ENCODE assay signal across 10 cellular contexts in the genomic region with DNA sequence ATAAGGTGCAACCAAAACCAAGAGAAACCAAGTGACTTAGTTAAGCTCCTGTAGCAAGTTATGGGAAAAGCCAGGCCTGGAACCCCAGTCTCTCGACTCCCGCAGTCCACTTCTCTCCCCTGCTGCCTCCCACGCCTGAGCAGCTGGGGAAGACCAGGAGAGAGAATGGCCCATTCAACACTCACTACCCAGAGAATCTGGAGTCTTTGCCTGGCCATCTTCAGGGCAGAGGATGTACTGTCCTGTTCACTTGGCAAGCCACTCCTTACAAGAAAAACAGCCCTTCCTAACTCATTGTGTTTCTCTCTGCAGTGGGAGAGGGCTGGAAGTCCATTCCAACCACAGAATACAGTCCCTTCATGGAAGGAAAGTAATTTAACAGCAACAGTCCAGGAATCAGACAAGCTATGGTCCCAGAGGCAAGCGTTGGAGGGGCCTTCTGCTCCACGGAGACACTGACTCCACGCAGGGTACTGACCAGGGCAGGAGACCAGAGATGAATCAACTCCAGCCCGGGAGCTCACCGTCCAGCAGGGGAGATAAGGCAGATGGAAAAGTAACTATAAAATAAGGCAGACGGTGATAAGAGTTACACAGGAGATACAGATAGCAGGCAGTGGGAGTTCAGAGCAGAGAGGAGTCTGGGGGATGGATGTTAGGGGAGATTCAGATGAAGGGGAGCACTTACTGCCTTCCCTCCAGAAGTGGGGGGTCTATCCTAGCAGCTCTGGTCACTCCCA. TPM values are rescaled to one million over a fixed set of nuclear protein-coding genes. Genes with fewer than 3 reads are reported as not detected.
A peak's percentile ranks its signal among the peaks of the same experiment; 100 is the strongest.
DNase-seq lines count a peak whose midpoint lies in the region; ATAC-seq and TF ChIP-seq lines count a peak whose summit lies in the region.
"Had no signal": no experiment of that assay in that cellular context is flagged by ENCODE, and none has a peak within 500 bp of the region (broad histone marks: within the 10 kb centered on the region; RNA-seq: fewer than 3 reads in every experiment).

No MANE protein-coding gene starts in this region.

- peak overlapping the region; percentile 59 for H2BK5ac ChIP-seq in mesenchymal stem cell (ENCODE audit: low read depth, low read length, poor library complexity, severe bottlenecking)

- H3K27ac Mint-ChIP-seq in activated CD4-positive, alpha-beta T cell treated with anti-CD3 and anti-CD28 coated beads, Interleukin-2, amount 10 ng/mL, durations not matched to agents 7 days and 5 days: peak overlapping the region; percentile 81

- no peak overlapping the region for H3K14ac ChIP-seq in mesenchymal stem cell (ENCODE audit: low read length in 2 of 2)

- no TSS peak for BruUV-seq in mammary epithelial cell (replicated peaks; lab: Mats Ljungman, UMichigan)

- H3K4me1 ChIP-seq in mammary epithelial cell (ENCODE audit: insufficient read depth, low read length): peaks cover 18% of the 10 kb centered on the region
- H3K4me1 ChIP-seq in mesenchymal stem cell (ENCODE audit: control insufficient read depth, insufficient read depth, low read depth, low read length): peaks cover 14% of the 10 kb centered on the region
- H3K4me1 ChIP-seq in transverse colon: peaks cover 5 to 35% (median 26%) of the 10 kb centered on the region in 4 donors

- dilution Hi-C loops in mammary epithelial cell (cut with HindIII; ENCODE audit: low sequenced_read_pairs): loop anchor here (5.0 kb wide), 2 partner anchors 83 to 92 kb away; a partner anchor contains a TSS

- H4K8ac ChIP-seq in mesenchymal stem cell (ENCODE audit: low read length): peak overlapping the region; percentile 49

- H3K4me3 ChIP-seq in mammary epithelial cell (replicated peaks in 1 of 3; ENCODE audit: insufficient read depth in 1 of 3, low read depth in 2 of 3, low read length in 3 of 3): peak overlapping the region; percentile 79 to 80 (median 79)
- peak overlapping the region in 1 of 2 experiments; percentile 81 for H3K4me3 ChIP-seq in mesenchymal stem cell (ENCODE audit: insufficient read depth in 1 of 2, low read depth in 1 of 2, low read length in 2 of 2)
- H3K4me3 ChIP-seq in transverse colon: peak overlapping the region in 3 of 4 donors; percentile 60 to 68 (median 61)

- no peak overlapping the region for H4K91ac ChIP-seq in mesenchymal stem cell (ENCODE audit: low read length)

- no peak overlapping the region for H3K27ac ChIP-seq in mammary epithelial cell (ENCODE audit: insufficient read depth, low read depth, low read length)
- no peak overlapping the region for H3K27ac ChIP-seq in mesenchymal stem cell (ENCODE audit: low read length, poor library complexity, severe bottlenecking)
- H3K27ac ChIP-seq in transverse colon: peak overlapping the region; percentile 83 to 95 (median 92)

- no peak overlapping the region for H2BK120ac ChIP-seq in mesenchymal stem cell (ENCODE audit: low read depth, low read length)

- intact Hi-C loops in mammary epithelial cell (cut with micrococcal nuclease): no loop called here
- intact Hi-C loops in transverse colon (cut with DNase I; ENCODE audit: low total_unique reads): no loop called here

- H3K9me3 ChIP-seq in mammary epithelial cell (replicated peaks; ENCODE audit: insufficient read depth, low read length) (no peaks in the 10 kb centered on the region), mesenchymal stem cell (ENCODE audit: control insufficient read depth, low read length) (no peaks in the 10 kb centered on the region), transverse colon (no peaks in the 10 kb centered on the region)
- H3K9me3 ChIP-seq: BE2C had no signal

- H3K4me1 Mint-ChIP-seq in activated CD4-positive, alpha-beta T cell treated with anti-CD3 and anti-CD28 coated beads, Interleukin-2, amount 10 ng/mL, durations not matched to agents 7 days and 5 days: peaks cover 40% of the 10 kb centered on the region

- no peak overlapping the region for H2AFZ ChIP-seq in mammary epithelial cell (ENCODE audit: low read depth, low read length)
- H2AFZ ChIP-seq in mesenchymal stem cell (ENCODE audit: low read depth, low read length): no peak overlapping the region

- no peak for TF ChIP-seq CTCF in mammary epithelial cell (conservative IDR thresholded peaks at IDR 0.05 in 1 of 2, IDR thresholded peaks at IDR 0.05 in 1 of 2; ENCODE audit: extremely low read depth in 1 of 2, insufficient read depth in 1 of 2, low read depth in 1 of 2, low read length in 2 of 2)
- TF ChIP-seq CTCF in transverse colon (IDR thresholded peaks at IDR 0.05): no peak

- no peaks in the 10 kb centered on the region for H3K36me3 ChIP-seq in mammary epithelial cell (ENCODE audit: insufficient read depth, low read length)
- peaks cover 0 to 3% of the 10 kb centered on the region in 2 experiments for H3K36me3 ChIP-seq in mesenchymal stem cell (ENCODE audit: control insufficient read depth in 1 of 2, insufficient read depth in 2 of 2, low read depth in 1 of 2, low read length in 2 of 2)
- no peaks in the 10 kb centered on the region for H3K36me3 ChIP-seq in transverse colon
- H3K36me3 ChIP-seq: BE2C had no signal

- H3K4me3 Mint-ChIP-seq in activated CD4-positive, alpha-beta T cell treated with anti-CD3 and anti-CD28 coated beads, Interleukin-2, amount 10 ng/mL, durations not matched to agents 7 days and 5 days: peak overlapping the region; percentile 79

- no peak overlapping the region for H3K18ac ChIP-seq in mesenchymal stem cell (ENCODE audit: low read depth in 1 of 2, low read length in 2 of 2)

- H2BK15ac ChIP-seq in mesenchymal stem cell (ENCODE audit: low read depth, poor library complexity, severe bottlenecking): no peak overlapping the region

- WGBS in mammary epithelial cell (ENCODE audit: low coverage, missing lambda C conversion rate): 83% methylated on average over 7 of the region's 9 CpGs
- 78% methylated on average over 9 of the region's 9 CpGs for WGBS in mesenchymal stem cell
- 60 to 92% methylated on average over 2 to 9 of the region's 9 CpGs for WGBS in transverse colon (ENCODE audit: low coverage in 1 of 2), 2 donors

- POLR2A ChIA-PET in activated CD4-positive, alpha-beta T cell treated with anti-CD3 and anti-CD28 coated beads, Interleukin-2, amount 10 ng/mL, durations not matched to agents 7 days and 5 days (lab: Charles Lee): no interaction called here

- peaks cover 54% of the 10 kb centered on the region for H3K79me2 ChIP-seq in mammary epithelial cell (ENCODE audit: insufficient read depth, low read length)

- peak; percentile 16 for TF ChIP-seq POLR2A in transverse colon (IDR thresholded peaks at IDR 0.05)

- in situ Hi-C loops in mammary epithelial cell (cut with MboI; ENCODE audit: low sequenced_read_pairs in 2 of 2): no loop called here
- in situ Hi-C loops in transverse colon (cut with MboI; ENCODE audit: low pct_ligation_motif_present in 1 of 4, low pct_unique_long_range_greater_than_20kb in 1 of 4, low sequenced_read_pairs in 3 of 4): loop anchor here in 2 of 4 donors (10.0 kb wide), 1 partner anchor 104 kb away; no protein-coding TSS in a partner anchor

- H3K9ac ChIP-seq in mammary epithelial cell (ENCODE audit: insufficient read depth, low read length): no peak overlapping the region
- H3K9ac ChIP-seq in mesenchymal stem cell (ENCODE audit: low read length): peak overlapping the region; percentile 82

- peaks cover 11% of the 10 kb centered on the region for H3K27me3 Mint-ChIP-seq in activated CD4-positive, alpha-beta T cell treated with anti-CD3 and anti-CD28 coated beads, Interleukin-2, amount 10 ng/mL, durations not matched to agents 7 days and 5 days

- peak overlapping the region; percentile 100 for H3K4me2 ChIP-seq in mammary epithelial cell (ENCODE audit: insufficient read depth, low read depth, low read length)
- peak overlapping the region; percentile 91 for H3K4me2 ChIP-seq in mesenchymal stem cell (ENCODE audit: low read length, poor library complexity, severe bottlenecking)

- ATAC-seq in GM18517 (IDR thresholded peaks at IDR 0.05; ENCODE audit: unreplicated experiment): no peak

- peak overlapping the region; percentile 30 for H2AK5ac ChIP-seq in mesenchymal stem cell (ENCODE audit: low read length, severe bottlenecking)

- no peak for DNase-seq in activated CD4-positive, alpha-beta T cell treated with anti-CD3 and anti-CD28 coated beads, Interleukin-2, amount 10 ng/mL, durations not matched to agents 7 days and 5 days
- DNase-seq in activated CD4-positive, alpha-beta T cell treated with anti-CD3 and anti-CD28 coated beads, Interleukin-2, amount 50 U/mL, for 48 hours: no peak
- DNase-seq in mammary epithelial cell (no peak), mesenchymal stem cell (peak; percentile 38), transverse colon (no peak), NCI-H1930 (lab: John Stamatoyannopoulos, UW) (no peak), glomerular visceral epithelial cell (ENCODE audit: extremely low spot score) (no peak)
- DNase-seq: BE2C, HCEC 1CT had no signal

- CTCF ChIA-PET in activated CD4-positive, alpha-beta T cell treated with anti-CD3 and anti-CD28 coated beads, Interleukin-2, amount 10 ng/mL, durations not matched to agents 7 days and 5 days (lab: Charles Lee): interaction anchor here (1.7 kb wide), 1 partner anchor 17 kb away, joined by 3 read pairs; no protein-coding TSS in a partner anchor
- CTCF ChIA-PET in mammary epithelial cell (lab: Charles Lee; ENCODE audit: low non-redundant PET): interaction anchor here (0.6 kb wide), 1 partner anchor 84 kb away, joined by 3 read pairs; a partner anchor contains a TSS

- TF ChIP-seq EP300 in transverse colon (IDR thresholded peaks at IDR 0.05; ENCODE audit: low read depth): no peak

- no peaks in the 10 kb centered on the region for H3K27me3 ChIP-seq in mammary epithelial cell (ENCODE audit: insufficient read depth, low read length)
- H3K27me3 ChIP-seq in mesenchymal stem cell (ENCODE audit: control insufficient read depth in 1 of 2, insufficient read depth in 1 of 2, low read length in 2 of 2): no peaks in the 10 kb centered on the region
- no peaks in the 10 kb centered on the region for H3K27me3 ChIP-seq in transverse colon
- H3K27me3 ChIP-seq: BE2C had no signal

- H3K79me1 ChIP-seq in mesenchymal stem cell (replicated peaks; ENCODE audit: low read length, poor library complexity, severe bottlenecking): peaks cover 27% of the 10 kb centered on the region

- H4K20me1 ChIP-seq in mammary epithelial cell (ENCODE audit: insufficient read depth, low read length): no peaks in the 10 kb centered on the region

- H3K9me3 Mint-ChIP-seq in activated CD4-positive, alpha-beta T cell treated with anti-CD3 and anti-CD28 coated beads, Interleukin-2, amount 10 ng/mL, durations not matched to agents 7 days and 5 days: no peaks in the 10 kb centered on the region

- H3K4ac ChIP-seq in mesenchymal stem cell (ENCODE audit: low read depth in 1 of 2, low read length in 2 of 2): peak overlapping the region in 1 of 2 experiments; percentile 60

- no peak overlapping the region for H3K23ac ChIP-seq in mesenchymal stem cell (ENCODE audit: low read length in 2 of 2)

- peak overlapping the region in 1 of 2 experiments; percentile 71 for H2BK12ac ChIP-seq in mesenchymal stem cell (ENCODE audit: low read length in 2 of 2)

- peaks cover 41% of the 10 kb centered on the region for H3K36me3 Mint-ChIP-seq in activated CD4-positive, alpha-beta T cell treated with anti-CD3 and anti-CD28 coated beads, Interleukin-2, amount 10 ng/mL, durations not matched to agents 7 days and 5 days (ENCODE audit: low read depth)

RNA-seq across cellular contexts. Expression of a gene that starts 1.6 kb away (rescaled TPM):
- total RNA-seq in activated CD4-positive, alpha-beta T cell treated with anti-CD3 and anti-CD28 coated beads, Interleukin-2, amount 10 ng/mL, durations not matched to agents 7 days and 5 days: 10 to 100 TPM; 19.0 to 21.8 TPM
- total RNA-seq in mammary epithelial cell: 10 to 100 TPM in 1 of 2 donors, 1 to 10 TPM in 1; 7.5 to 14.9 TPM
- polyA plus RNA-seq in mammary epithelial cell: 4.4 TPM
- 6.4 TPM for polyA minus RNA-seq in mammary epithelial cell
- polyA plus RNA-seq in mesenchymal stem cell (2013, experiment 1 of 2): 4.4 TPM
- polyA plus RNA-seq in mesenchymal stem cell (2013, experiment 2 of 2): 4.2 TPM
- total RNA-seq in transverse colon: 10 to 100 TPM; 10.5 to 19.8 (median 14.3) TPM

Comparison
In these comparisons a context has a peak if more than half of its experiments do, and no peak if none do; other contexts are left out.
1. H3K27ac ChIP-seq: peak in transverse colon (4 of 4); none in mammary epithelial cell (single experiment) and mesenchymal stem cell (single experiment).